Comparison of ENCODE assay signal across 17 cellular contexts in genomic region chr11:11464555-11464954, GRCh38.
DNase-seq lines count a peak whose midpoint lies in the region; FAIRE-seq and TF ChIP-seq lines count a peak whose summit lies in the region.
"Had no signal": no experiment of that assay in that cellular context is flagged by ENCODE, and none has a peak within 500 bp of the region (broad histone marks: within the 10 kb centered on the region; RNA-seq: fewer than 3 reads in every experiment).

No MANE protein-coding gene starts in this region.

- H3K9me3 Mint-ChIP-seq in glutamatergic neuron (ENCODE audit: unreplicated experiment): peaks cover 7% of the 10 kb centered on the region
- H3K9me3 Mint-ChIP-seq: CD4-positive, alpha-beta memory T cell had no signal

- H3K9me3 ChIP-seq in MG63 (no peaks in the 10 kb centered on the region), WERI-Rb-1 (ENCODE audit: severe bottlenecking) (no peaks in the 10 kb centered on the region)
- H3K9me3 ChIP-seq: BE2C had no signal

- no peak overlapping the region for H3K4me3 Mint-ChIP-seq in glutamatergic neuron (ENCODE audit: unreplicated experiment)
- H3K4me3 Mint-ChIP-seq: CD4-positive, alpha-beta memory T cell; H9 had no signal

- peak overlapping the region; percentile 8 for H3K27ac Mint-ChIP-seq in glutamatergic neuron (ENCODE audit: unreplicated experiment)
- H3K27ac Mint-ChIP-seq: CD4-positive, alpha-beta memory T cell; H9 had no signal

- H3K36me3 Mint-ChIP-seq in glutamatergic neuron (ENCODE audit: unreplicated experiment): no peaks in the 10 kb centered on the region
- H3K36me3 Mint-ChIP-seq: CD4-positive, alpha-beta memory T cell had no signal

- H3K27me3 ChIP-seq in MG63 (no peaks in the 10 kb centered on the region), brain microvascular endothelial cell (replicated peaks) (peaks cover 3% of the 10 kb centered on the region), WERI-Rb-1 (ENCODE audit: insufficient read depth, low read depth, severe bottlenecking) (no peaks in the 10 kb centered on the region)

- no peak for TF ChIP-seq CTCF in brain microvascular endothelial cell (IDR thresholded peaks at IDR 0.05; ENCODE audit: low read depth, low read length, missing control alignments)
- no peak for TF ChIP-seq CTCF in glutamatergic neuron (IDR thresholded peaks at IDR 0.05; ENCODE audit: partially characterized antibody, unreplicated experiment)
- no peak for TF ChIP-seq CTCF in WERI-Rb-1 (IDR thresholded peaks at IDR 0.05; ENCODE audit: low read depth, low read length)

- H3K36me3 ChIP-seq in MG63 (no peaks in the 10 kb centered on the region), brain microvascular endothelial cell (replicated peaks) (no peaks in the 10 kb centered on the region), WERI-Rb-1 (no peaks in the 10 kb centered on the region)
- H3K36me3 ChIP-seq: BE2C had no signal

- no peak for FAIRE-seq in GM12892 (lab: Jason Lieb, UNC)

- H3K4me3 ChIP-seq in MG63: no peak overlapping the region
- no peak overlapping the region for H3K4me3 ChIP-seq in brain microvascular endothelial cell (ENCODE audit: low read depth, low read length)
- no peak overlapping the region for H3K4me3 ChIP-seq in WERI-Rb-1 (ENCODE audit: low read depth, low read length)

- DNase-seq in EL: peak; percentile 22
- peak; percentile 40 for DNase-seq in MG63
- peak; percentile 16 for DNase-seq in brain microvascular endothelial cell
- DNase-seq in glutamatergic neuron: no peak
- DNase-seq in T-helper 1 cell: no peak
- DNase-seq in GM12892 (ENCODE audit: insufficient read length): no peak
- no peak for DNase-seq in WERI-Rb-1
- DNase-seq in NCI-H146 treated with DMSO at 0.1 percent for 48 hours (lab: John Stamatoyannopoulos, UW; ENCODE audit: unreplicated experiment): no peak
- DNase-seq: BE2C; CD4-positive, alpha-beta memory T cell; DMS79; H9; NCI-H1092; NCI-H1694 treated with DMSO at 0.1 percent for 48 hours; NCI-H446; NCI-H748 treated with DMSO at 0.1 percent for 48 hours; SHP77 had no signal

- no peak for TF ChIP-seq POLR2A in GM12892 (IDR thresholded peaks at IDR 0.05; ENCODE audit: low read depth, low read length)

- in situ Hi-C loops in brain microvascular endothelial cell (cut with HindIII; ENCODE audit: low pct_ligation_motif_present, low sequenced_read_pairs): no loop called here

- H3K27me3 Mint-ChIP-seq in glutamatergic neuron (ENCODE audit: unreplicated experiment): peaks cover 3% of the 10 kb centered on the region

- H3K4me1 Mint-ChIP-seq in glutamatergic neuron (ENCODE audit: low read depth, unreplicated experiment): peaks cover 39% of the 10 kb centered on the region
- H3K4me1 Mint-ChIP-seq: CD4-positive, alpha-beta memory T cell had no signal

- no peak overlapping the region for H3K27ac ChIP-seq in brain microvascular endothelial cell
- H3K27ac ChIP-seq in WERI-Rb-1: no peak overlapping the region

Comparison
In these comparisons a context has a peak if more than half of its experiments do, and no peak if none do; other contexts are left out.
1. DNase-seq: peak in EL (single experiment), MG63 (single experiment) and brain microvascular endothelial cell (single experiment); none in glutamatergic neuron (single experiment), T-helper 1 cell (0 of 5), GM12892 (single experiment), WERI-Rb-1 (single experiment) and NCI-H146 treated with DMSO at 0.1 percent for 48 hours (single experiment).